In the genomic region with DNA sequence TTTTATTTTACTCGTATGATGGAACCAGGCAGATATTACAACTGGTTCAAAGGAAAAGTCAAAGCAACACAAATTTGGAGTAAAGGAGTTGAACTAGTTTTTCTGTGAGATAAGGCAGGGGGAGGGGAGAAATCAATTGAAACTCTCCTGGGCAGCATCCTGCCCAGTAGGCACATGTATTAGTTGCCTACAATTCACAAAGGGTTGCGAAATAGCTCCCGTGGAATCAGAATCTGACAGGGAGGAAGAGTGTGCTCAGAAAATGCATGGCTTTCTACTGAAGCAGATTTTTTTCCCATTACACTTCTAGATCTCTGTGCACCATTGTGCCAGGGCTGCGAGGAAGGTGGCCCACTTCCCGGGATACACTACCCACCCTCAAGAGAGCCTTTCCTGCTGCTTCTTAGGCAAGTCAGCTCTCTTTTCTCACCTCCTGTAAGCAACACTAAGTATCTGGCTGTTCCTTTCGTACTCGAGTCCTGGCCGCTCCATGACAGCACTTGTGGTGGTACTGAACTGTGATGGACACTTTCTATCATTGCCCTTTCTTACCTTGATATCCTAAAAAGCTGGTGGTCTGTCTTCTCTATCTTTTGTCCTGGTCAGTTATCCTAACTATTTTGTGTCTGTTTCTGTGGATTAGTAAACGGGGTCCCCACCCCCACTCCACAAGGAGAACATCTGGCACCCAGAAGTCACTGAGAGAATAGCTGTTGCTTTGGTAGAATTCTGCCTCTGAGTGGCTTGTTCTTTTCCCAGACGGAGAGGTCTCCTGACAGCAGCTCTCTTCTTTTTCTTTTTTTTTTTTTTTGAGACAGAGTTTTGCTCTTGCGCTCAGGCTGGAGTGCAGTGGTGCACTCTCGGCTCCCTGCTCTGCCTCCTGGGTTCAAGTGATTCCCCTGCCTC, we compare ENCODE assay signal across 8 cellular contexts.
A peak's percentile ranks its signal among the peaks of the same experiment; 100 is the strongest.
DNase-seq lines count a peak whose midpoint lies in the region; ATAC-seq and TF ChIP-seq lines count a peak whose summit lies in the region.

No MANE protein-coding gene starts in this region.

- H3K27ac ChIP-seq in HCT116 (ENCODE audit: low read depth, low read length): no peak overlapping the region
- peak overlapping the region; percentile 97 for H3K27ac ChIP-seq in SU-DHL-6 (ENCODE audit: low read depth, low read length)
- H3K27ac ChIP-seq in lung (ENCODE audit: low read depth in 1 of 2, low read length in 1 of 2): peak overlapping the region in 1 of 2 donors; percentile 84

- BruUV-seq in HCT116 (replicated peaks; lab: Mats Ljungman, UMichigan): no TSS peak

- no peaks in the 10 kb centered on the region for H3K36me3 ChIP-seq in HCT116 (ENCODE audit: control insufficient read depth in 1 of 2, insufficient read depth in 2 of 2, low read length in 2 of 2)
- peaks cover 37% of the 10 kb centered on the region for H3K36me3 ChIP-seq in SU-DHL-6 (ENCODE audit: low read length)
- peaks cover 3 to 5% of the 10 kb centered on the region in 2 donors for H3K36me3 ChIP-seq in lung (ENCODE audit: control insufficient read depth in 2 of 2, insufficient read depth in 2 of 2, low read length in 2 of 2)

- no peak overlapping the region for H2AFZ ChIP-seq in HCT116 (ENCODE audit: low read depth, low read length, poor library complexity, severe bottlenecking)
- H2AFZ ChIP-seq in SU-DHL-6 (ENCODE audit: low read depth, low read length, severe bottlenecking): no peak overlapping the region

- H3K4me1 ChIP-seq in HCT116 (ENCODE audit: control insufficient read depth in 1 of 2, insufficient read depth in 2 of 2, low read length in 2 of 2): peaks cover 0 to 9% of the 10 kb centered on the region in 2 experiments; a peak in 1 of 4 replicates
- H3K4me1 ChIP-seq in lung (ENCODE audit: control insufficient read depth in 2 of 2, insufficient read depth in 2 of 2, low read length in 2 of 2): peaks cover 2 to 24% of the 10 kb centered on the region in 2 donors

- no peaks in the 10 kb centered on the region for H3K9me3 ChIP-seq in HCT116 (ENCODE audit: control insufficient read depth in 1 of 2, insufficient read depth in 1 of 2, low read depth in 1 of 2, low read length in 2 of 2)
- no peaks in the 10 kb centered on the region for H3K9me3 ChIP-seq in SU-DHL-6 (ENCODE audit: insufficient read depth, low read length)
- no peaks in the 10 kb centered on the region for H3K9me3 ChIP-seq in lung (ENCODE audit: control insufficient read depth in 2 of 2, insufficient read depth in 1 of 2, low read length in 1 of 2)

- H3K27me3 ChIP-seq in HCT116 (ENCODE audit: insufficient read depth, low read length) (no peaks in the 10 kb centered on the region), SU-DHL-6 (ENCODE audit: low read length) (no peaks in the 10 kb centered on the region), lung (ENCODE audit: control insufficient read depth, insufficient read depth) (no peaks in the 10 kb centered on the region)

- no peaks in the 10 kb centered on the region for H4K20me1 ChIP-seq in HCT116 (ENCODE audit: insufficient read depth)
- H4K20me1 ChIP-seq in SU-DHL-6 (ENCODE audit: low read depth, low read length): no peaks in the 10 kb centered on the region

- TF ChIP-seq CTCF in HCT116 (IDR thresholded peaks at IDR 0.05 in 2 of 3, conservative IDR thresholded peaks at IDR 0.05 in 1 of 3; ENCODE audit: borderline replicate concordance in 1 of 3, insufficient read depth in 1 of 3, low read depth in 2 of 3, low read length in 2 of 3) (no peak), SU-DHL-6 (IDR thresholded peaks at IDR 0.05; ENCODE audit: insufficient read depth, low read length, poor library complexity, severe bottlenecking) (no peak), lung (IDR thresholded peaks at IDR 0.05; ENCODE audit: control extremely low read depth, extremely low read depth) (no peak)

- CTCF ChIA-PET in HCT116 (lab: Charles Lee): interaction anchor here (1.0 kb wide), 1 partner anchor 215 kb away, joined by 4 read pairs; no protein-coding TSS in a partner anchor

- H3K4me3 ChIP-seq in HCT116 (replicated peaks in 1 of 2; ENCODE audit: low read depth in 1 of 2, low read length in 2 of 2) (no peak overlapping the region), SU-DHL-6 (ENCODE audit: insufficient read depth, low read length, poor library complexity, severe bottlenecking) (no peak overlapping the region), lung (no peak overlapping the region)

- ATAC-seq in GM18498 (IDR thresholded peaks at IDR 0.05; ENCODE audit: unreplicated experiment) (peak; percentile 18), HCT116 (no peak), lung (ENCODE audit: insufficient read depth, low FRiP score) (no peak)

- H3K79me2 ChIP-seq in HCT116 (ENCODE audit: insufficient read depth, low read length): no peaks in the 10 kb centered on the region
- H3K79me2 ChIP-seq in SU-DHL-6 (ENCODE audit: insufficient read depth, low read length): peaks cover 64% of the 10 kb centered on the region

- RAD21 ChIA-PET in HCT116 (lab: Charles Lee; ENCODE audit: low non-redundant PET in 1 of 2, low total read pairs in 2 of 2, uncharacterized antibody in 2 of 2, unreplicated experiment in 2 of 2): no interaction called here

- H3K9ac ChIP-seq in HCT116 (ENCODE audit: low read length) (no peak overlapping the region), SU-DHL-6 (ENCODE audit: low read length) (peak overlapping the region; percentile 58)

- no peak for TF ChIP-seq POLR2A in HCT116 (IDR thresholded peaks at IDR 0.05; ENCODE audit: borderline replicate concordance, extremely low read depth, insufficient read depth, insufficient read length)

- WGBS in lung, 2 donors: 65 to 75% methylated on average over 12 of the region's 12 CpGs

- H3K4me2 ChIP-seq in HCT116 (ENCODE audit: low read length): no peak overlapping the region
- H3K4me2 ChIP-seq in SU-DHL-6 (ENCODE audit: low read depth, low read length, poor library complexity, severe bottlenecking): peak overlapping the region; percentile 78

- H3K9me2 ChIP-seq in HCT116 (ENCODE audit: insufficient read depth) (no peaks in the 10 kb centered on the region), SU-DHL-6 (replicated peaks; ENCODE audit: insufficient read depth, low read length) (no peaks in the 10 kb centered on the region)

- no peak for TF ChIP-seq RAD21 in HCT116 (IDR thresholded peaks at IDR 0.05; ENCODE audit: low read depth)

- intact Hi-C loops in HCT116 (cut with micrococcal nuclease): loop anchor here (5.0 kb wide), 1 partner anchor 217 kb away; no protein-coding TSS in a partner anchor

- POLR2A ChIA-PET in HCT116 (lab: Charles Lee): no interaction called here

- DNase-seq in HCT116 (ENCODE audit: low read depth, low spot score): no peak
- peak; percentile 45 for DNase-seq in lung (ENCODE audit: low spot score)
- DNase-seq in activated CD4-positive, CD25-positive, alpha-beta regulatory T cell treated with anti-CD3 and anti-CD28 coated beads, Interleukin-2, amount 50 U/mL, for 72 hours: no peak
- no peak for DNase-seq in stimulated activated CD8-positive, alpha-beta memory T cell treated with anti-CD3 and anti-CD28 coated beads, Interleukin-4, amount 100 ng/mL, for 48 hours
- DNase-seq in NCI-H1436 treated with DMSO at 0.1 percent for 48 hours (lab: John Stamatoyannopoulos, UW): no peak
- no peak for DNase-seq in NCI-H69 (lab: John Stamatoyannopoulos, UW)

- peaks cover 80% of the 10 kb centered on the region for H3F3A ChIP-seq in SU-DHL-6 (ENCODE audit: insufficient read depth)

TF ChIP-seq in HCT116, 20 proteins besides CTCF, POLR2A, EP300 and RAD21:
- TF ChIP-seq CEBPB (IDR thresholded peaks at IDR 0.05; ENCODE audit: low read depth) (peak; percentile 83), SIN3A (IDR thresholded peaks at IDR 0.05; ENCODE audit: low read depth) (0 out of 2 replicates have a peak, but pooled peaks have one; percentile 4), POLR2AphosphoS5 (IDR thresholded peaks at IDR 0.05; ENCODE audit: low read depth, low read length) (no peak)
